Comparison of ENCODE assay signal across 9 cellular contexts in the genomic region with DNA sequence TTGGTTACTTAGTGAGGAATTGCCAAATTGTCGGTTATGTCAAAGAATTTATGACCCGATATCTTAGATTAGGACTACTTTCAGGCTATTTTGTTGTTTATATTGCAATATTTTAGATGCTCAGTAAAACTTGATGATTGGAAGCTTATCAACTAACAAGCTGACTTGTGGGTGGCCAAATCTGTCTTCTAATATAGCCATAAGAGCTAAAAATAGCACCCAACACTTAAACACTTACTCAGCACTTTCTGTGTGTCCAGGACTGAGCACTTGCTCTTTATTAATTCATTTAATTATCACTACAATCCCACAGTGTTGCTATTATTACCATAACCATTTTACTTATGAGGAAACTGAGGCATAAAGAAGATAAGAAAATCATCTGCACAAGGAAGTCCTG.
"Had no signal": no experiment of that assay in that cellular context is flagged by ENCODE, and none has a peak within 500 bp of the region (broad histone marks: within the 10 kb centered on the region; RNA-seq: fewer than 3 reads in every experiment).

No MANE protein-coding gene starts in this region.

- ATAC-seq: HCT116 had no signal

- H3K9ac ChIP-seq: GM23248 had no signal

- H3K4me3 ChIP-seq: GM23248, HAP-1 had no signal

- H3K36me3 ChIP-seq: HAP-1 had no signal

- H3K4me3 Mint-ChIP-seq: HFFc6 had no signal

- H3K9me3 ChIP-seq: HAP-1 had no signal

- FAIRE-seq: HTR-8/SVneo had no signal

- DNase-seq: GM23248, GOT3, H7, HFFc6, Kasumi-1, KBM-7 had no signal

- H3K27ac Mint-ChIP-seq: HFFc6 had no signal

- H3K27ac ChIP-seq: GM23248 had no signal

- H3K9me3 Mint-ChIP-seq: HFFc6 had no signal

- H2AFZ ChIP-seq: GM23248 had no signal
